20 cellular contexts compared by ENCODE assay signal in the genomic region with DNA sequence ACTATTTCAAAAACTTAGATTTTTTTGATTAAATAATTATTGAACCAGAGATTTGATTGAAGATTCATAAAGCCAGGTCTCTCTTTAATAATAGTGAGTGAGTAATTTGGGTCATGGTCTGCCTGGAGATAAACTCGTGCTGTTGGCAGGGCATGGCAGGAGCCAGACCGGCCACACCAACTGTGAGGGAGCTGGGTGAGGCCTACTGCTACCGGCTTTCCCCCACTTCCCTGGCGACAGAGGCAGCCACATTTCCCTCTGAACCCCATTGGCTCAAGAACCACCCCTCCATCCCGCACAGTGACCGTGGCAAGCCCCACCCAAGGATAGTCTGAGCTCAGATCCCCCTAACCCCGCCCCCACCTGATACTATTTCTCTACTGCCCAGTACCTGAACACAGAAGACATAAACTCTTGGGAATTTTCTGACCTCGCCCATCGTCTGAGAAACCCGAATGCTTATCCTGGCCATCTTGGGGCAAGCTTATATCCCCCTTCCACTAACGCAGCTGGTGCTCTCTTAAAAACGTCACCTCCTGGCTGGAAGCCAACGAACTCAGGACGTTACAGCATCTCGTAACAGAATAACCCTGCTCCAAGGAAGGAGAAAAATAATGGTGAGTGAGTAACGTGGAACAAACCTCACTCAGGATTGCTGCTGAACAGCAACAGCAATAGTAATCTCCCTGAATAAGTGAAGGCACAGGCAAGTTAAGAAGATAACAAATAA.
"Had no signal": no experiment of that assay in that cellular context is flagged by ENCODE, and none has a peak within 500 bp of the region (broad histone marks: within the 10 kb centered on the region; RNA-seq: fewer than 3 reads in every experiment).

No MANE protein-coding gene starts in this region.

- H3K27me3 Mint-ChIP-seq: IgD-negative memory B cell had no signal

- DNase-seq: MV-4-11, NCI-H1048, NCI-H1105, NCI-H1417, NCI-H1436 treated with DMSO at 0.1 percent for 48 hours, NCI-H1694, NCI-H187 treated with DMSO at 0.1 percent for 48 hours, NCI-H2029 treated with DMSO at 0.1 percent for 48 hours, NCI-H2227 treated with DMSO at 0.1 percent for 48 hours, NCI-H524, NCI-H526 treated with DMSO at 0.1 percent for 48 hours, NCI-H748 treated with DMSO at 0.1 percent for 48 hours, Right ventricle myocardium superior, RPMI8226 had no signal

- ATAC-seq: K562 had no signal

- H3K4me1 ChIP-seq: SJSA1 had no signal

- H3K27ac Mint-ChIP-seq: IgD-negative memory B cell had no signal

- H3K27me3 ChIP-seq: SJSA1 had no signal

- H3K36me3 ChIP-seq: SJSA1 had no signal

- H3K4me3 Mint-ChIP-seq: IgD-negative memory B cell had no signal

- H3K9me3 ChIP-seq: SJSA1 had no signal

- H3K4me1 Mint-ChIP-seq: IgD-negative memory B cell had no signal

- H3K4me2 ChIP-seq: KMS-11 had no signal

- H3K4me3 ChIP-seq: K562, SJSA1, SK-N-MC had no signal

- H3K9ac ChIP-seq: KMS-11 had no signal

- H3K36me3 Mint-ChIP-seq: IgD-negative memory B cell had no signal

- H3K27ac ChIP-seq: HL-60, KMS-11, SJSA1, SK-N-MC had no signal
